14 cellular contexts compared by ENCODE assay signal in the genomic region with DNA sequence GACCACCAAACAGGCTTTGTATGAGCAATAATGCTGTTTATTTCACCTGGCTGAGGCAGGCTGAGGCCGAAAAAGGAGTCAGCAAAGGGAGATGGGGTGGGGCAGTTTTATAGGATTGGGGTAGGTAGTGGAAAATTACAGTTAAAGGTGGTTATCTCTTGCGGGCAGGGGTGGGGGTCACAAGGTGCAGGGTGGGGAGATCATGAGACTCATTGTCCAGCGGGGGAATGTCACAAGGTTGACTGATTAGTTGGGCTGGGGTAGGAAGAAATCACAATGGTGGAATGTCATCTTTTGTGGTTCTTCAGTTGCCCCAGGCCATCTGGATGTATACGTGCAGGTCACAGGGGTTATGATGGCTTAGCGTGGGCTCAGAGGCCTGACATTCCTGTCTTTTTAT. TPM values are rescaled to one million over a fixed set of nuclear protein-coding genes. Genes with fewer than 3 reads are reported as not detected.
"Had no signal": no experiment of that assay in that cellular context is flagged by ENCODE, and none has a peak within 500 bp of the region (broad histone marks: within the 10 kb centered on the region; RNA-seq: fewer than 3 reads in every experiment).

No MANE protein-coding gene starts in this region.

RNA-seq across cellular contexts. Expression of gene TEX46, which starts 18.1 kb away (rescaled TPM):
- total RNA-seq: activated B cell treated with CpG ODN at 0.5 μM for 24 hours; activated CD4-positive, alpha-beta memory T cell treated with anti-CD3 and anti-CD28 coated beads for 36 hours; activated CD4-positive, alpha-beta memory T cell treated with anti-CD3 and anti-CD28 coated beads, Interleukin-2, amount 10 ng/mL, durations not matched to agents 7 days and 5 days; activated CD4-positive, alpha-beta T cell treated with anti-CD3 and anti-CD28 coated beads, Interleukin-2, amount 10 ng/mL, durations not matched to agents 24 days and 14 days; activated CD4-positive, alpha-beta T cell treated with anti-CD3 and anti-CD28 coated beads, Interleukin-2, amount 10 ng/mL, durations not matched to agents 7 days and 5 days; activated CD8-positive, alpha-beta memory T cell treated with anti-CD3 and anti-CD28 coated beads for 36 hours; activated CD8-positive, alpha-beta memory T cell treated with anti-CD3 and anti-CD28 coated beads, Interleukin-2, amount 10 ng/mL, durations not matched to agents 7 days and 5 days; activated CD8-positive, alpha-beta T cell treated with anti-CD3 and anti-CD28 coated beads for 36 hours; activated CD8-positive, alpha-beta T cell treated with anti-CD3 and anti-CD28 coated beads, Interleukin-2, amount 10 ng/mL, durations not matched to agents 7 days and 5 days; T-helper 1 cell treated with Interleukin-12 subunit alpha and Interleukin-12 subunit beta and Interleukin-4 antibody, amounts not matched to agents 30 ng/mL and 1 ng/mL, for 36 hours; T-helper 17 cell; T-helper 2 cell treated with Interferon-gamma antibody and Interleukin-4, amounts not matched to agents 100 ng/mL and 5 ng/mL, for 36 hours; WTC11 had no signal

RNA-seq across cellular contexts. Expression of gene LACTBL1, which starts 24.9 kb away (rescaled TPM):
- total RNA-seq: activated B cell treated with CpG ODN at 0.5 μM for 24 hours; activated CD4-positive, alpha-beta memory T cell treated with anti-CD3 and anti-CD28 coated beads for 36 hours; activated CD4-positive, alpha-beta memory T cell treated with anti-CD3 and anti-CD28 coated beads, Interleukin-2, amount 10 ng/mL, durations not matched to agents 7 days and 5 days; activated CD4-positive, alpha-beta T cell treated with anti-CD3 and anti-CD28 coated beads for 36 hours; activated CD4-positive, alpha-beta T cell treated with anti-CD3 and anti-CD28 coated beads, Interleukin-2, amount 10 ng/mL, durations not matched to agents 24 days and 14 days; activated CD4-positive, alpha-beta T cell treated with anti-CD3 and anti-CD28 coated beads, Interleukin-2, amount 10 ng/mL, durations not matched to agents 7 days and 5 days; activated CD8-positive, alpha-beta memory T cell treated with anti-CD3 and anti-CD28 coated beads for 36 hours; activated CD8-positive, alpha-beta memory T cell treated with anti-CD3 and anti-CD28 coated beads, Interleukin-2, amount 10 ng/mL, durations not matched to agents 7 days and 5 days; activated CD8-positive, alpha-beta T cell treated with anti-CD3 and anti-CD28 coated beads for 36 hours; activated CD8-positive, alpha-beta T cell treated with anti-CD3 and anti-CD28 coated beads, Interleukin-2, amount 10 ng/mL, durations not matched to agents 7 days and 5 days; T-helper 1 cell treated with Interleukin-12 subunit alpha and Interleukin-12 subunit beta and Interleukin-4 antibody, amounts not matched to agents 30 ng/mL and 1 ng/mL, for 36 hours; T-helper 17 cell; T-helper 2 cell treated with Interferon-gamma antibody and Interleukin-4, amounts not matched to agents 100 ng/mL and 5 ng/mL, for 36 hours; WTC11 had no signal
